ENCODE assay signal across 8 cellular contexts in the genomic region with DNA sequence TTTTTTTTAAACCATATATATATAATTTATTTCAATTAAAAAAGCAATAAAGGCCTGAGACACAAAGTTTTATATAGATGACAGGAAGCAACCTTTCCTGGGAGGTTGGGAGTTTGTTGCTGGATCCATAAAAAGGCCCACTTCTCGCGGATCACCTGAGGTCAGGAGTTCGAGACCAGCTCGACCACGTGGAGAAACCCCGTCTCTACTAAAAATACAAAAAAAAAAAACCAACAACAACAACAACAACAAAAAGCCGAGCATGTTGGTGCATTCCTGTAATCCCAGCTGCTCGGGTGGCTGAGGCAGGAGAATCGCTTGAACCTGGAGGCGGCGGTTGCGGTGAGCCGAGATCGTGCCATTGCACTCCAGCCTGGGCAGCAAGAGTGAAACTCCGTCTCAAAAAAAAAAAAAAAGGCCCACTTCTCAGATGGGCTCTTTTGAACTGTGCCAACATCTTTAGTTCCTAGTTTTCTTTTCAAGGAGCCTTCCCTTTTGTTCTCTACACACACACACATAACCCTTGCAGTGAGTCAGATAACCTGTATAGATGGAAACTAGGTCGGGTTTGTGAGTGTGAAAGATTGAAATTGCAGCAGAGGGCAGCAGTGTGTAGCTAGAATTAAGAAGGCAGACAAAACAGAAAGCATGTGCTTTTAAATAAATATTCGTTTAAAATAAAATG. TPM values are rescaled to one million over a fixed set of nuclear protein-coding genes. Genes with fewer than 3 reads are reported as not detected.
A peak's percentile ranks its signal among the peaks of the same experiment; 100 is the strongest.
DNase-seq lines count a peak whose midpoint lies in the region; ATAC-seq and TF ChIP-seq lines count a peak whose summit lies in the region.

No MANE protein-coding gene starts in this region.

- H3K4me1 ChIP-seq in PC-9 (replicated peaks; ENCODE audit: insufficient read depth) (peaks cover 38% of the 10 kb centered on the region), parathyroid adenoma (peaks cover 6% of the 10 kb centered on the region)

- no peaks in the 10 kb centered on the region for H3K9me2 ChIP-seq in PC-9 (ENCODE audit: insufficient read depth)

- H3K27ac ChIP-seq in PC-9 (peak overlapping the region; percentile 89), parathyroid adenoma (no peak overlapping the region)

- H3K9ac ChIP-seq in parathyroid adenoma = no peak overlapping the region

- H3K4me2 ChIP-seq in PC-9 = peak overlapping the region; percentile 92
- no peak overlapping the region for H3K4me2 ChIP-seq in parathyroid adenoma (ENCODE audit: low read length)

- POLR2A ChIA-PET in PC-9 (lab: Charles Lee; ENCODE audit: unreplicated experiment) = interaction anchor here (0.6 to 0.7 kb wide), 4 partner anchors 19 to 242 kb away, joined by 3 to 16 read pairs (median 3); no protein-coding TSS in a partner anchor

- in situ Hi-C loops in KBM-7 (cut with MboI; ENCODE audit: low pct_unique_long_range_greater_than_20kb, low sequenced_read_pairs) = no loop called here

- peaks cover 16% of the 10 kb centered on the region for H3K36me3 ChIP-seq in PC-9 (ENCODE audit: low read depth)
- H3K36me3 ChIP-seq in parathyroid adenoma (ENCODE audit: control insufficient read depth, insufficient read depth, low read length) = no peaks in the 10 kb centered on the region

- peak; percentile 78 for TF ChIP-seq CTCF in PC-9 (conservative IDR thresholded peaks at IDR 0.05)
- TF ChIP-seq CTCF in parathyroid adenoma (IDR thresholded peaks at IDR 0.05) = peak; percentile 45

- intact Hi-C loops in PC-9 (cut with micrococcal nuclease; ENCODE audit: unreplicated experiment) = loop anchor here (1.0 to 10.0 kb wide), 5 partner anchors 261 to 1016 kb away; a partner anchor contains a TSS

- CTCF ChIA-PET in PC-9 (lab: Charles Lee) = interaction anchor here (0.7 to 1.3 kb wide), 4 partner anchors 240 to 523 kb away, joined by 3 to 6 read pairs (median 4); no protein-coding TSS in a partner anchor

- peaks cover 11% of the 10 kb centered on the region; the same call in 1 of the 2 replicates for H3F3A ChIP-seq in PC-9 (ENCODE audit: insufficient read depth, low read depth)

- no peaks in the 10 kb centered on the region for H3K27me3 ChIP-seq in PC-9 (ENCODE audit: insufficient read depth, low read depth)
- H3K27me3 ChIP-seq in parathyroid adenoma (ENCODE audit: control insufficient read depth, insufficient read depth, low read length) = no peaks in the 10 kb centered on the region

- peaks cover 9% of the 10 kb centered on the region; the same call in 1 of the 2 replicates for H4K20me1 ChIP-seq in PC-9 (ENCODE audit: insufficient read depth)

- H2AFZ ChIP-seq in PC-9 (no peak overlapping the region), parathyroid adenoma (peak overlapping the region; percentile 94)

- H3K4me3 ChIP-seq in PC-9 (peak overlapping the region; percentile 16; the same call in 1 of the 2 replicates), parathyroid adenoma (ENCODE audit: low read depth, low read length) (no peak overlapping the region)

- H3K9me3 ChIP-seq in PC-9 (ENCODE audit: insufficient read depth, low read depth) (no peaks in the 10 kb centered on the region), parathyroid adenoma (ENCODE audit: control insufficient read depth, low read length) (no peaks in the 10 kb centered on the region)

- peak; percentile 48 for ATAC-seq in GM21528 (IDR thresholded peaks at IDR 0.05; ENCODE audit: low FRiP score, unreplicated experiment)
- no peak for ATAC-seq in HG03045 (IDR thresholded peaks at IDR 0.05; ENCODE audit: unreplicated experiment)

- BruUV-seq in PC-9 (replicated peaks; lab: Mats Ljungman, UMichigan) = no TSS peak

- DNase-seq in DMS53 (lab: John Stamatoyannopoulos, UW) (peak; percentile 91), KBM-7 (peak; percentile 91), PC-9 (peak; percentile 36 to 80), glomerular endothelial cell (ENCODE audit: extremely low read depth, low read depth, low spot score) (peak; percentile 89)
- peak; percentile 39 for DNase-seq in activated gamma-delta T cell treated with anti-CD3 and anti-CD28 coated beads, Interleukin-2, amount 50 U/mL, for 16 hours (ENCODE audit: low read depth)

- H3K79me2 ChIP-seq in PC-9 (ENCODE audit: low read depth) (peaks cover 38% of the 10 kb centered on the region), parathyroid adenoma (peaks cover 5% of the 10 kb centered on the region)

RNA-seq across cellular contexts. Expression of a gene that starts 1.2 kb away (rescaled TPM):
- total RNA-seq in PC-9 (2021) = 23.1 and 26.9 TPM in 2 replicates
- 8.4 and 11.5 TPM in 2 replicates for total RNA-seq in glomerular endothelial cell

Comparison
In these comparisons a context has a peak if more than half of its experiments do, and no peak if none do; other contexts are left out.
1. DNase-seq: peak in every context shown above with its lines; median percentile 91 in DMS53; 91 in KBM-7; 89 in glomerular endothelial cell; 58 in PC-9; 39 in activated gamma-delta T cell treated with anti-CD3 and anti-CD28 coated beads, Interleukin-2, amount 50 U/mL, for 16 hours.